ENCODE assay signal across 9 cellular contexts in genomic region chr7:151083824-151084160, GRCh38. TPM values are rescaled to one million over a fixed set of nuclear protein-coding genes. Genes with fewer than 3 reads are reported as not detected.
A peak's percentile ranks its signal among the peaks of the same experiment; 100 is the strongest.
DNase-seq lines count a peak whose midpoint lies in the region; ATAC-seq, FAIRE-seq and TF ChIP-seq lines count a peak whose summit lies in the region.
"Had no signal": no experiment of that assay in that cellular context is flagged by ENCODE, and none has a peak within 500 bp of the region (broad histone marks: within the 10 kb centered on the region; RNA-seq: fewer than 3 reads in every experiment).

No MANE protein-coding gene starts in this region.

- H3K79me2 ChIP-seq in PC-9 (ENCODE audit: low read depth) (peaks cover 54% of the 10 kb centered on the region), endothelial cell of umbilical vein (ENCODE audit: control insufficient read depth, insufficient read depth, low read length) (peaks cover 48% of the 10 kb centered on the region)

- intact Hi-C loops in PC-9 (cut with micrococcal nuclease; ENCODE audit: unreplicated experiment) = loop anchor here (10.0 kb wide), 1 partner anchor 109 kb away; the partner anchor contains the start of gene KCNH2
- intact Hi-C loops in endothelial cell of umbilical vein (cut with micrococcal nuclease) = no loop called here

- no peaks in the 10 kb centered on the region for H3K9me2 ChIP-seq in PC-9 (ENCODE audit: insufficient read depth)

- dilution Hi-C loops in endothelial cell of umbilical vein (cut with MboI; ENCODE audit: extremely low pct_ligation_motif_present, low sequenced_read_pairs) = no loop called here

- DNase-seq in CD8-positive, alpha-beta memory T cell = no peak
- DNase-seq in PC-9 = no peak
- DNase-seq in endothelial cell of umbilical vein (ENCODE audit: low read depth, low spot score) = no peak
- no peak for DNase-seq in osteocyte (ENCODE audit: extremely low spot score, unreplicated experiment)
- DNase-seq in RCC 7860 (ENCODE audit: low spot score) = no peak

- H3K27ac Mint-ChIP-seq in CD8-positive, alpha-beta memory T cell = peak overlapping the region; percentile 67 to 96 (median 86)
- peak overlapping the region; percentile 10 for H3K27ac Mint-ChIP-seq in osteocyte (ENCODE audit: unreplicated experiment)

- no peak for ATAC-seq in HG02870 (IDR thresholded peaks at IDR 0.05; ENCODE audit: unreplicated experiment)
- no peak for ATAC-seq in HG02885 (IDR thresholded peaks at IDR 0.05; ENCODE audit: poor library complexity, unreplicated experiment)
- no peak for ATAC-seq in HG03521 (IDR thresholded peaks at IDR 0.05; ENCODE audit: unreplicated experiment)

- no peaks in the 10 kb centered on the region for H3K9me1 ChIP-seq in endothelial cell of umbilical vein (replicated peaks; ENCODE audit: control insufficient read depth, extremely low read depth, insufficient read depth, low read length)

- POLR2A ChIA-PET in CD8-positive, alpha-beta memory T cell (lab: Charles Lee) = interaction anchor here (1.7 to 2.0 kb wide), 2 partner anchors 17 to 25 kb away, joined by 3 to 7 read pairs; no protein-coding TSS in a partner anchor
- POLR2A ChIA-PET in PC-9 (lab: Charles Lee; ENCODE audit: unreplicated experiment) = interaction anchor here (0.6 kb wide), 1 partner anchor 276 kb away, joined by 4 read pairs; no protein-coding TSS in a partner anchor
- POLR2A ChIA-PET in endothelial cell of umbilical vein (lab: Charles Lee) = no interaction called here

- H3K4me1 Mint-ChIP-seq in CD8-positive, alpha-beta memory T cell = peaks cover 33 to 71% (median 41%) of the 10 kb centered on the region in 3 donors
- peaks cover 53% of the 10 kb centered on the region for H3K4me1 Mint-ChIP-seq in osteocyte (ENCODE audit: unreplicated experiment)

- BruUV-seq in PC-9 (replicated peaks; lab: Mats Ljungman, UMichigan) (no TSS peak), endothelial cell of umbilical vein (replicated peaks; lab: Mats Ljungman, UMichigan) (no TSS peak)

- peaks cover 42% of the 10 kb centered on the region; the same call in 1 of the 2 replicates for H3F3A ChIP-seq in PC-9 (ENCODE audit: insufficient read depth, low read depth)

- TF ChIP-seq CTCF in PC-9 (conservative IDR thresholded peaks at IDR 0.05) (no peak), endothelial cell of umbilical vein (IDR thresholded peaks at IDR 0.05; ENCODE audit: extremely low read depth in 1 of 2, insufficient read depth in 1 of 2, low read depth in 1 of 2, low read length in 2 of 2) (no peak), osteocyte (IDR thresholded peaks at IDR 0.05) (no peak)

- no peaks in the 10 kb centered on the region for H3K27me3 ChIP-seq in CD8-positive, alpha-beta memory T cell (ENCODE audit: insufficient read depth, low read length, poor library complexity, severe bottlenecking)
- H3K27me3 ChIP-seq in PC-9 (ENCODE audit: insufficient read depth, low read depth) = no peaks in the 10 kb centered on the region
- no peaks in the 10 kb centered on the region for H3K27me3 ChIP-seq in endothelial cell of umbilical vein (ENCODE audit: control insufficient read depth in 2 of 2, insufficient read depth in 2 of 2, low read length in 2 of 2)

- H3K36me3 ChIP-seq in CD8-positive, alpha-beta memory T cell (ENCODE audit: insufficient read depth, low read length) = no peaks in the 10 kb centered on the region
- H3K36me3 ChIP-seq in PC-9 (ENCODE audit: low read depth) = no peaks in the 10 kb centered on the region
- no peaks in the 10 kb centered on the region for H3K36me3 ChIP-seq in endothelial cell of umbilical vein (ENCODE audit: control insufficient read depth in 2 of 2, extremely low read depth in 1 of 2, insufficient read depth in 2 of 2, low read length in 2 of 2)

- no peaks in the 10 kb centered on the region for H3K9me3 Mint-ChIP-seq in CD8-positive, alpha-beta memory T cell
- no peaks in the 10 kb centered on the region for H3K9me3 Mint-ChIP-seq in osteocyte (ENCODE audit: unreplicated experiment)

- H3K4me1 ChIP-seq in CD8-positive, alpha-beta memory T cell (ENCODE audit: insufficient read depth, low read length) = peaks cover 63% of the 10 kb centered on the region
- H3K4me1 ChIP-seq in PC-9 (replicated peaks; ENCODE audit: insufficient read depth) (peaks cover 48% of the 10 kb centered on the region), endothelial cell of umbilical vein (ENCODE audit: control insufficient read depth, extremely low read depth, insufficient read depth, low read length) (peaks cover 51% of the 10 kb centered on the region)

- peaks cover 18% of the 10 kb centered on the region for H4K20me1 ChIP-seq in PC-9 (ENCODE audit: insufficient read depth)
- H4K20me1 ChIP-seq in endothelial cell of umbilical vein (replicated peaks; ENCODE audit: control insufficient read depth, extremely low read depth, insufficient read depth, low read length) = no peaks in the 10 kb centered on the region

- TF ChIP-seq POLR2A in endothelial cell of umbilical vein (IDR thresholded peaks at IDR 0.05; ENCODE audit: low read depth, low read length) = no peak

- CTCF ChIA-PET in CD8-positive, alpha-beta memory T cell (lab: Charles Lee) = interaction anchor here (0.8 to 2.4 kb wide), 5 partner anchors 10 to 79 kb away, joined by 3 to 11 read pairs (median 3); partner anchors contain the start of gene ABCB8
- CTCF ChIA-PET in PC-9 (lab: Charles Lee) = interaction anchor here (0.6 kb wide), 1 partner anchor 143 kb away, joined by 3 read pairs; the partner anchor contains the start of gene ABCF2
- CTCF ChIA-PET in endothelial cell of umbilical vein (lab: Charles Lee) = no interaction called here

- H3K27ac ChIP-seq in CD8-positive, alpha-beta memory T cell (ENCODE audit: low read depth, low read length) = peak overlapping the region; percentile 89
- no peak overlapping the region for H3K27ac ChIP-seq in PC-9
- H3K27ac ChIP-seq in endothelial cell of umbilical vein (ENCODE audit: insufficient read depth, low read depth, low read length) = no peak overlapping the region

- H3K4me3 ChIP-seq in CD8-positive, alpha-beta memory T cell (ENCODE audit: low read length) = peak overlapping the region; percentile 71
- peak overlapping the region; percentile 89 for H3K4me3 ChIP-seq in PC-9
- peak overlapping the region; percentile 48 to 76 (median 62) for H3K4me3 ChIP-seq in endothelial cell of umbilical vein (replicated peaks in 1 of 3; ENCODE audit: insufficient read depth in 1 of 3, low read depth in 1 of 3, low read length in 3 of 3)

- H2AFZ ChIP-seq in PC-9 (peak overlapping the region; percentile 83), endothelial cell of umbilical vein (ENCODE audit: low read depth, low read length) (peak overlapping the region; percentile 85)

- no peak for FAIRE-seq in endothelial cell of umbilical vein (lab: Jason Lieb, UNC)
- FAIRE-seq in RCC 7860 (lab: Jason Lieb, UNC) = no peak
- FAIRE-seq: frontal cortex had no signal

- H3K9me3 ChIP-seq in CD8-positive, alpha-beta memory T cell (ENCODE audit: low read length) = no peaks in the 10 kb centered on the region
- no peaks in the 10 kb centered on the region for H3K9me3 ChIP-seq in PC-9 (ENCODE audit: insufficient read depth, low read depth)
- no peaks in the 10 kb centered on the region for H3K9me3 ChIP-seq in endothelial cell of umbilical vein (replicated peaks; ENCODE audit: control insufficient read depth, insufficient read depth, low read length)

- H3K4me2 ChIP-seq in PC-9 = peak overlapping the region; percentile 100
- H3K4me2 ChIP-seq in endothelial cell of umbilical vein (ENCODE audit: insufficient read depth, low read length) = peak overlapping the region; percentile 71

- peaks cover 0 to 20% (median 0%) of the 10 kb centered on the region in 3 donors for H3K36me3 Mint-ChIP-seq in CD8-positive, alpha-beta memory T cell
- no peaks in the 10 kb centered on the region for H3K36me3 Mint-ChIP-seq in osteocyte (ENCODE audit: unreplicated experiment)

- H3K27me3 Mint-ChIP-seq in CD8-positive, alpha-beta memory T cell = peaks cover 0 to 14% of the 10 kb centered on the region in 2 donors
- H3K27me3 Mint-ChIP-seq in osteocyte (ENCODE audit: unreplicated experiment) = no peaks in the 10 kb centered on the region

- peak overlapping the region; percentile 17 for H3K9ac ChIP-seq in endothelial cell of umbilical vein (replicated peaks; ENCODE audit: extremely low read depth, insufficient read depth, low read length)

- peak overlapping the region; percentile 76 to 98 (median 86) for H3K4me3 Mint-ChIP-seq in CD8-positive, alpha-beta memory T cell
- peak overlapping the region; percentile 69 for H3K4me3 Mint-ChIP-seq in osteocyte (ENCODE audit: unreplicated experiment)

RNA-seq across cellular contexts. Expression of gene TMUB1, which starts 0.5 kb away (rescaled TPM):
- total RNA-seq in CD8-positive, alpha-beta memory T cell = 10 to 100 TPM; 81.7 to 83.5 TPM
- 69.7 TPM for polyA plus RNA-seq in CD8-positive, alpha-beta memory T cell
- total RNA-seq in PC-9 (2021) (87.8 and 99.3 TPM in 2 replicates), endothelial cell of umbilical vein (36.7 and 41.3 TPM in 2 replicates), osteocyte (26.1 and 30.0 TPM in 2 replicates)
- polyA plus RNA-seq in endothelial cell of umbilical vein = 45.3 and 66.0 TPM in 2 replicates
- 22.1 and 32.3 TPM in 2 replicates for polyA plus RNA-seq in endothelial cell of umbilical vein (2011; cell fraction: cytosol; rRNA removed)
- polyA plus RNA-seq in endothelial cell of umbilical vein (2011; cell fraction: nucleus; rRNA removed) = 20.0 and 21.2 TPM in 2 replicates
- 19.6 and 25.4 TPM in 2 replicates for polyA plus RNA-seq in endothelial cell of umbilical vein (2012)
- polyA minus RNA-seq in endothelial cell of umbilical vein = 6.5 and 13.0 TPM in 2 replicates
- polyA minus RNA-seq in endothelial cell of umbilical vein (2011; cell fraction: cytosol; rRNA and poly(A)+ RNA removed) = 17.2 TPM
- 5.0 and 9.3 TPM in 2 replicates for polyA minus RNA-seq in endothelial cell of umbilical vein (2011; cell fraction: nucleus; rRNA and poly(A)+ RNA removed)

RNA-seq across cellular contexts. Expression of gene AGAP3, which starts 2.5 kb away (rescaled TPM):
- 10 to 100 TPM; 39.9 to 40.7 TPM for total RNA-seq in CD8-positive, alpha-beta memory T cell
- 8.0 TPM for polyA plus RNA-seq in CD8-positive, alpha-beta memory T cell
- total RNA-seq in PC-9 (2021) (103 TPM in 2 replicates), endothelial cell of umbilical vein (171 and 173 TPM in 2 replicates), osteocyte (131 and 135 TPM in 2 replicates)
- 174 and 240 TPM in 2 replicates for polyA plus RNA-seq in endothelial cell of umbilical vein
- 115 and 124 TPM in 2 replicates for polyA plus RNA-seq in endothelial cell of umbilical vein (2011; cell fraction: cytosol; rRNA removed)
- polyA plus RNA-seq in endothelial cell of umbilical vein (2011; cell fraction: nucleus; rRNA removed) = 359 and 433 TPM in 2 replicates
- 83.5 and 83.8 TPM in 2 replicates for polyA plus RNA-seq in endothelial cell of umbilical vein (2012)
- 76.5 and 98.2 TPM in 2 replicates for polyA minus RNA-seq in endothelial cell of umbilical vein
- polyA minus RNA-seq in endothelial cell of umbilical vein (2011; cell fraction: cytosol; rRNA and poly(A)+ RNA removed) = 54.3 TPM
- polyA minus RNA-seq in endothelial cell of umbilical vein (2011; cell fraction: nucleus; rRNA and poly(A)+ RNA removed) = 98.8 and 152 TPM in 2 replicates

RNA-seq across cellular contexts. Expression of gene FASTK, which starts 3.2 kb away (rescaled TPM):
- total RNA-seq in CD8-positive, alpha-beta memory T cell = 10 to 100 TPM; 83.1 to 88.8 TPM
- polyA plus RNA-seq in CD8-positive, alpha-beta memory T cell = 52.0 TPM
- 104 and 126 TPM in 2 replicates for total RNA-seq in PC-9 (2021)
- 71.6 and 73.3 TPM in 2 replicates for total RNA-seq in endothelial cell of umbilical vein
- polyA plus RNA-seq in endothelial cell of umbilical vein = 113 and 137 TPM in 2 replicates
- polyA plus RNA-seq in endothelial cell of umbilical vein (2011; cell fraction: cytosol; rRNA removed) = 55.7 and 77.7 TPM in 2 replicates
- polyA plus RNA-seq in endothelial cell of umbilical vein (2011; cell fraction: nucleus; rRNA removed) = 288 and 335 TPM in 2 replicates
- polyA plus RNA-seq in endothelial cell of umbilical vein (2012) = 31.6 and 43.3 TPM in 2 replicates
- 35.7 and 52.0 TPM in 2 replicates for polyA minus RNA-seq in endothelial cell of umbilical vein
- 35.4 TPM for polyA minus RNA-seq in endothelial cell of umbilical vein (2011; cell fraction: cytosol; rRNA and poly(A)+ RNA removed)
- polyA minus RNA-seq in endothelial cell of umbilical vein (2011; cell fraction: nucleus; rRNA and poly(A)+ RNA removed) = 58.6 and 76.5 TPM in 2 replicates
- total RNA-seq in osteocyte = 101 and 104 TPM in 2 replicates

RNA-seq across cellular contexts. Expression of gene SLC4A2, which starts 24.4 kb away (rescaled TPM):
- total RNA-seq in CD8-positive, alpha-beta memory T cell = 100 to 1,000 TPM; 119 to 121 TPM
- 25.5 TPM for polyA plus RNA-seq in CD8-positive, alpha-beta memory T cell
- total RNA-seq in PC-9 (2021) = 199 and 245 TPM in 2 replicates
- total RNA-seq in endothelial cell of umbilical vein = 172 and 187 TPM in 2 replicates
- polyA plus RNA-seq in endothelial cell of umbilical vein = 108 and 120 TPM in 2 replicates
- 61.7 and 85.5 TPM in 2 replicates for polyA plus RNA-seq in endothelial cell of umbilical vein (2011; cell fraction: cytosol; rRNA removed)
- 212 and 275 TPM in 2 replicates for polyA plus RNA-seq in endothelial cell of umbilical vein (2011; cell fraction: nucleus; rRNA removed)
- 88.3 and 96.7 TPM in 2 replicates for polyA plus RNA-seq in endothelial cell of umbilical vein (2012)
- 80.3 and 101 TPM in 2 replicates for polyA minus RNA-seq in endothelial cell of umbilical vein
- polyA minus RNA-seq in endothelial cell of umbilical vein (2011; cell fraction: cytosol; rRNA and poly(A)+ RNA removed) = 86.0 TPM
- 66.8 and 91.7 TPM in 2 replicates for polyA minus RNA-seq in endothelial cell of umbilical vein (2011; cell fraction: nucleus; rRNA and poly(A)+ RNA removed)
- 289 and 297 TPM in 2 replicates for total RNA-seq in osteocyte

RNA-seq across cellular contexts. Expression of gene CDK5, which starts 26.1 kb away (rescaled TPM):
- 10 to 100 TPM; 20.5 to 23.2 TPM for total RNA-seq in CD8-positive, alpha-beta memory T cell
- polyA plus RNA-seq in CD8-positive, alpha-beta memory T cell = 14.3 TPM
- total RNA-seq in PC-9 (2021) = 45.7 and 58.4 TPM in 2 replicates
- 16.5 and 17.7 TPM in 2 replicates for total RNA-seq in endothelial cell of umbilical vein
- 38.2 and 38.3 TPM in 2 replicates for polyA plus RNA-seq in endothelial cell of umbilical vein
- polyA plus RNA-seq in endothelial cell of umbilical vein (2011; cell fraction: cytosol; rRNA removed) = 29.4 and 30.9 TPM in 2 replicates
- 14.6 and 17.3 TPM in 2 replicates for polyA plus RNA-seq in endothelial cell of umbilical vein (2011; cell fraction: nucleus; rRNA removed)
- polyA plus RNA-seq in endothelial cell of umbilical vein (2012) = 18.6 and 21.8 TPM in 2 replicates
- polyA minus RNA-seq in endothelial cell of umbilical vein = 20.5 and 26.6 TPM in 2 replicates
- 22.8 TPM for polyA minus RNA-seq in endothelial cell of umbilical vein (2011; cell fraction: cytosol; rRNA and poly(A)+ RNA removed)
- polyA minus RNA-seq in endothelial cell of umbilical vein (2011; cell fraction: nucleus; rRNA and poly(A)+ RNA removed) = 4.3 and 5.0 TPM in 2 replicates
- total RNA-seq in osteocyte = 18.8 and 23.7 TPM in 2 replicates
